1 cellular context compared by ENCODE assay signal in genomic region chr22:28674121-28674563, GRCh38.
TF ChIP-seq lines count a peak whose summit lies in the region.

No MANE protein-coding gene starts in this region.

TF ChIP-seq in GM12878, 131 proteins besides CTCF, POLR2A, EP300 and RAD21 (continued from another document and continues in another):
- no peak for TF ChIP-seq ZBTB40 (IDR thresholded peaks at IDR 0.05; ENCODE audit: borderline replicate concordance)
- peak; percentile 96 for TF ChIP-seq NFIC (IDR thresholded peaks at IDR 0.05; ENCODE audit: low read depth, low read length)
- no peak for TF ChIP-seq TAF1 (IDR thresholded peaks at IDR 0.05; ENCODE audit: borderline replicate concordance, low read depth, low read length)
- no peak for TF ChIP-seq ZBED1 (IDR thresholded peaks at IDR 0.05; ENCODE audit: borderline replicate concordance)
- TF ChIP-seq USF2 (IDR thresholded peaks at IDR 0.05; ENCODE audit: borderline replicate concordance, low read depth, low read length), result no peak
- no peak for TF ChIP-seq FOS (IDR thresholded peaks at IDR 0.05; ENCODE audit: borderline replicate concordance, extremely low read depth, insufficient read length)
- TF ChIP-seq, protein P1, sequence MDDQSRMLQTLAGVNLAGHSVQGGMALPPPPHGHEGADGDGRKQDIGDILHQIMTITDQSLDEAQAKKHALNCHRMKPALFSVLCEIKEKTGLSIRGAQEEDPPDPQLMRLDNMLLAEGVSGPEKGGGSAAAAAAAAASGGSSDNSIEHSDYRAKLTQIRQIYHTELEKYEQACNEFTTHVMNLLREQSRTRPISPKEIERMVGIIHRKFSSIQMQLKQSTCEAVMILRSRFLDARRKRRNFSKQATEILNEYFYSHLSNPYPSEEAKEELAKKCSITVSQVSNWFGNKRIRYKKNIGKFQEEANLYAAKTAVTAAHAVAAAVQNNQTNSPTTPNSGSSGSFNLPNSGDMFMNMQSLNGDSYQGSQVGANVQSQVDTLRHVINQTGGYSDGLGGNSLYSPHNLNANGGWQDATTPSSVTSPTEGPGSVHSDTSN (IDR thresholded peaks at IDR 0.05; ENCODE audit: insufficient replicate concordance, low read depth, low read length), result no peak
- TF ChIP-seq CUX1 (IDR thresholded peaks at IDR 0.05; ENCODE audit: insufficient replicate concordance, low read depth, low read length), result no peak
- peak; percentile 62; the same call in 1 of the 2 replicates for TF ChIP-seq TBL1XR1 (IDR thresholded peaks at IDR 0.05; ENCODE audit: low read depth, low read length)
- TF ChIP-seq EZH2 (IDR thresholded peaks at IDR 0.05; ENCODE audit: borderline replicate concordance, control insufficient read depth, low read depth, low read length), result 0 out of 2 replicates have a peak, but pooled peaks have one; percentile 55
- no peak for TF ChIP-seq PKNOX1 (IDR thresholded peaks at IDR 0.05)
- TF ChIP-seq NBN (IDR thresholded peaks at IDR 0.05), result peak; percentile 84
- no peak for TF ChIP-seq MYC (IDR thresholded peaks at IDR 0.05; ENCODE audit: insufficient read depth, insufficient read length, insufficient replicate concordance, low read length, severe bottlenecking)
- TF ChIP-seq BHLHE40 (IDR thresholded peaks at IDR 0.05; ENCODE audit: borderline replicate concordance in 1 of 2, low read depth in 2 of 2, low read length in 1 of 2), result no peak
- no peak for TF ChIP-seq ZNF207 (IDR thresholded peaks at IDR 0.05; ENCODE audit: borderline replicate concordance)
- no peak for TF ChIP-seq NR2C1 (IDR thresholded peaks at IDR 0.05)
- no peak for TF ChIP-seq E2F8 (IDR thresholded peaks at IDR 0.05; ENCODE audit: low read depth, partially characterized antibody)
- TF ChIP-seq SMAD1 (IDR thresholded peaks at IDR 0.05; ENCODE audit: low read depth, partially characterized antibody), result no peak
- TF ChIP-seq IKZF1 (conservative IDR thresholded peaks at IDR 0.05), result 0 out of 2 replicates have a peak, but pooled peaks have one; percentile 19
- no peak for TF ChIP-seq RELA (IDR thresholded peaks at IDR 0.05; ENCODE audit: borderline replicate concordance, partially characterized antibody)
- TF ChIP-seq NFYA (IDR thresholded peaks at IDR 0.05; ENCODE audit: borderline replicate concordance, low read depth, low read length), result no peak
- TF ChIP-seq KDM1A (IDR thresholded peaks at IDR 0.05; ENCODE audit: borderline replicate concordance), result no peak
- peak; percentile 52; the same call in 1 of the 2 replicates for TF ChIP-seq EED (IDR thresholded peaks at IDR 0.05; ENCODE audit: low read depth)
- no peak for TF ChIP-seq KAT2A (conservative IDR thresholded peaks at IDR 0.05; ENCODE audit: control insufficient read depth, low read depth, low read length)
- no peak for TF ChIP-seq RB1 (IDR thresholded peaks at IDR 0.05; ENCODE audit: borderline replicate concordance)
- no peak for TF ChIP-seq SIX5 (IDR thresholded peaks at IDR 0.05; ENCODE audit: low read depth, low read length, severe bottlenecking)
- no peak for TF ChIP-seq ZNF622 (IDR thresholded peaks at IDR 0.05)
- TF ChIP-seq ZNF687 (IDR thresholded peaks at IDR 0.05), result no peak
- TF ChIP-seq POU2F2 (IDR thresholded peaks at IDR 0.05; ENCODE audit: borderline replicate concordance, low read depth, low read length), result no peak
- TF ChIP-seq RELB (IDR thresholded peaks at IDR 0.05; ENCODE audit: low read depth), result peak; percentile 76
- TF ChIP-seq ZNF274 (IDR thresholded peaks at IDR 0.05; ENCODE audit: insufficient read depth, insufficient read length), result no peak
- TF ChIP-seq ZZZ3 (IDR thresholded peaks at IDR 0.05; ENCODE audit: control insufficient read depth, insufficient read length, low read depth), result no peak
- no peak for TF ChIP-seq RAD51 (IDR thresholded peaks at IDR 0.05)
- TF ChIP-seq SMC3 (IDR thresholded peaks at IDR 0.05; ENCODE audit: borderline replicate concordance, low read length), result no peak
- TF ChIP-seq LARP7 (IDR thresholded peaks at IDR 0.05), result no peak
- no peak for TF ChIP-seq RFX5 (IDR thresholded peaks at IDR 0.05; ENCODE audit: low read depth, low read length)
- TF ChIP-seq ZNF384 (IDR thresholded peaks at IDR 0.05; ENCODE audit: borderline replicate concordance, low read depth, low read length), result peak; percentile 60; the same call in 1 of the 2 replicates
- no peak for TF ChIP-seq BRCA1 (IDR thresholded peaks at IDR 0.05; ENCODE audit: low read depth, low read length)
- TF ChIP-seq MEF2A (IDR thresholded peaks at IDR 0.05; ENCODE audit: insufficient read depth, low read depth, low read length), result peak; percentile 48; the same call in 1 of the 2 replicates
- no peak for TF ChIP-seq GATAD2B (conservative IDR thresholded peaks at IDR 0.05; ENCODE audit: low read depth)
